9 cellular contexts compared by ENCODE assay signal in the genomic region with DNA sequence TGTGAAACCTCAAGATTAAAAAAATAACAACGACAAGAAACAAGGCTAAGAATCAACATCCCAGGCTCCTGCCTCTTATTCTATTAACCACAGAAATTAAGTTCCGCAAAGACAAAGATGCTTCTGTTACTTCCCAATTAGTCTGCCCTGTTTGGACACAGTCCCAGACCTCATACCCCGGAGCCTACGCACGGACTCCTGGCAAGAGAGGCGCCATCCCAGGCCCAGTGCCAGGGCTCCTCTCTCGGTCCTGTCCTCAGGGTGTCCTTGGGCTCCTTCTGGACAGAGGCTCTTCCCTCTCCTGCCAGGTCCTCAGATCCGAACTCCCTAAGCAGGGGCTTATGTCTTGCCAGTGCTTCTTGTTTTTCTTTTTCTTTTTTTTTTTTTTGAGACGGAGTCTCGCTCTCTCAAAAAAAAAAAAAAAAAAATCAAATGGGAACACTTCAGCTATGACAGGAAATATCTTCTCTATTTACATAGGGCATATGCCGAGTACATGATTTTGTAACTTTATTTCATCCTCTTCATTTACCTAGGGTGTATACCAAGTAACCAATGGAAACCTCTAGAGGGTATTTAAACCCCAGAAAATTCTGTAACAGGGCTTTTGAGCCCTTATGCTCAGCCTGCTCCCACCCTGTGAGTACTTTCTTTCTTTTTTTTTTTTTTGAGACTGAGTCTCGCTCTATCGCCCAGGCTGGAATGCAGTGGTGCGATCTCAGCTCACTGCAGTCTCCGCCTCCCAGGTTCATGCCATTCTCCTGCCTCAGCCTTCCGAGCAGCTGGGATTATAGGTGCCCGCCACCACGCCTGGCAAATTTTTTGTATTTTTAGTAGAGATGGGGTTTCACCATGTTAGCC. TPM values are rescaled to one million over a fixed set of nuclear protein-coding genes. Genes with fewer than 3 reads are reported as not detected.
DNase-seq lines count a peak whose midpoint lies in the region; ATAC-seq and TF ChIP-seq lines count a peak whose summit lies in the region.
"Had no signal": no experiment of that assay in that cellular context is flagged by ENCODE, and none has a peak within 500 bp of the region (broad histone marks: within the 10 kb centered on the region; RNA-seq: fewer than 3 reads in every experiment).

No MANE protein-coding gene starts in this region.

- WGBS in ovary, 3 donors, result 10 to 13% (median 12%) methylated on average over 18 of the region's 18 CpGs

- H3K27ac ChIP-seq in RWPE2 (ENCODE audit: poor library complexity, severe bottlenecking) (peak overlapping the region; percentile 91), ovary (peak overlapping the region in 1 of 2 donors; percentile 60)

- intact Hi-C loops in ovary (cut with DNase I), result no loop called here

- H3K4me3 ChIP-seq in RWPE2 (ENCODE audit: severe bottlenecking) (no peak overlapping the region), fibroblast of the aortic adventitia (ENCODE audit: low read depth, low read length) (peak overlapping the region; percentile 39), ovary (peak overlapping the region; percentile 17)

- no peak for TF ChIP-seq POLR2A in ovary (IDR thresholded peaks at IDR 0.05)

- TF ChIP-seq CTCF in RWPE2 (IDR thresholded peaks at IDR 0.05; ENCODE audit: poor library complexity, severe bottlenecking) (no peak), fibroblast of the aortic adventitia (IDR thresholded peaks at IDR 0.05; ENCODE audit: insufficient read depth, low read length) (no peak), ovary (IDR thresholded peaks at IDR 0.05) (no peak)

- TF ChIP-seq EP300 in ovary (IDR thresholded peaks at IDR 0.05), result no peak

- H3K36me3 ChIP-seq in RWPE2 (ENCODE audit: low read depth), result no peaks in the 10 kb centered on the region
- no peaks in the 10 kb centered on the region for H3K36me3 ChIP-seq in ovary

- peak; percentile 95 for ATAC-seq in RWPE2 (ENCODE audit: low read depth)
- ATAC-seq in HG03097 (IDR thresholded peaks at IDR 0.05; ENCODE audit: low FRiP score, unreplicated experiment), result no peak
- no peak for ATAC-seq in GM18870 (IDR thresholded peaks at IDR 0.05; ENCODE audit: unreplicated experiment)

- H3K4me1 ChIP-seq in RWPE2 (ENCODE audit: insufficient read depth, poor library complexity, severe bottlenecking) (peaks cover 20% of the 10 kb centered on the region), ovary (ENCODE audit: insufficient read depth) (no peaks in the 10 kb centered on the region)

- H3K9me3 ChIP-seq in RWPE2 (ENCODE audit: severe bottlenecking), result no peaks in the 10 kb centered on the region
- H3K9me3 ChIP-seq in ovary, result no peaks in the 10 kb centered on the region

- no peaks in the 10 kb centered on the region for H3K27me3 ChIP-seq in RWPE2 (ENCODE audit: insufficient read depth, poor library complexity, severe bottlenecking)
- no peaks in the 10 kb centered on the region for H3K27me3 ChIP-seq in ovary

- DNase-seq in Daoy (ENCODE audit: low read depth), result peak; percentile 85
- peak; percentile 87 for DNase-seq in RWPE2 (ENCODE audit: low spot score)
- DNase-seq in fibroblast of the aortic adventitia (ENCODE audit: low read depth), result peak; percentile 82
- peak; percentile 82 to 92 (median 87) for DNase-seq in ovary
- no peak for DNase-seq in activated CD4-positive, alpha-beta T cell treated with anti-CD3 and anti-CD28 coated beads, Interleukin-2, amount 50 U/mL, for 4 hours
- DNase-seq in OCI-M2 (lab: John Stamatoyannopoulos, UW; ENCODE audit: unreplicated experiment), result no peak

RNA-seq across cellular contexts. Expression of gene ENO1, which starts 11.7 kb away (rescaled TPM):
- total RNA-seq in Daoy (2014; rRNA removed; shearing (Covaris generic)), result 3,733 and 4,039 TPM in 2 replicates
- total RNA-seq in fibroblast of the aortic adventitia (ENCODE audit: low replicate concordance) (594 and 1,443 TPM in 2 replicates), ovary (100 to 1,000 TPM; 158 to 569 (median 404) TPM)
- 100 to 1,000 TPM; 215 to 481 TPM for polyA plus RNA-seq in ovary

RNA-seq across cellular contexts. Expression of gene CA6, which starts 55.5 kb away (rescaled TPM):
- total RNA-seq in Daoy (2014; rRNA removed; shearing (Covaris generic)), result not detected in 2 replicates
- total RNA-seq in fibroblast of the aortic adventitia (ENCODE audit: low replicate concordance) (not detected in 2 replicates), ovary (not detected)
- not detected for polyA plus RNA-seq in ovary
- total RNA-seq: subcutaneous adipose tissue had no signal

Comparison
In these comparisons a context has a peak if more than half of its experiments do, and no peak if none do; other contexts are left out.
1. DNase-seq: peak in Daoy (single experiment), RWPE2 (single experiment), fibroblast of the aortic adventitia (single experiment) and ovary (5 of 5); none in activated CD4-positive, alpha-beta T cell treated with anti-CD3 and anti-CD28 coated beads, Interleukin-2, amount 50 U/mL, for 4 hours (0 of 2) and OCI-M2 (single experiment).